Comparison of ENCODE assay signal across 19 cellular contexts in genomic region chr2:62343636-62344349, GRCh38.
DNase-seq lines count a peak whose midpoint lies in the region; ATAC-seq, FAIRE-seq and TF ChIP-seq lines count a peak whose summit lies in the region.
"Had no signal": no experiment of that assay in that cellular context is flagged by ENCODE, and none has a peak within 500 bp of the region (broad histone marks: within the 10 kb centered on the region; RNA-seq: fewer than 3 reads in every experiment).

No MANE protein-coding gene starts in this region.

- H4K20me1 ChIP-seq in BLaER1 treated with 17β-estradiol and CSF1 and Interleukin-3, amounts not matched to agents 10 nM and 100 nM: no peaks in the 10 kb centered on the region
- H4K20me1 ChIP-seq in smooth muscle cell (ENCODE audit: low read depth): no peaks in the 10 kb centered on the region

- no peak overlapping the region for H2AFZ ChIP-seq in smooth muscle cell (ENCODE audit: low read depth)

- TF ChIP-seq POLR2A in GM12892 (IDR thresholded peaks at IDR 0.05; ENCODE audit: low read depth, low read length): no peak

- no peak for ATAC-seq in activated CD8-positive, alpha-beta T cell treated with anti-CD3 and anti-CD28 coated beads, Interleukin-2, amount 10 ng/mL, durations not matched to agents 7 days and 5 days
- ATAC-seq: T-cell had no signal

- DNase-seq in GM12892 (ENCODE audit: insufficient read length) (no peak), NCI-H345 treated with DMSO at 0.1 percent for 48 hours (lab: John Stamatoyannopoulos, UW; ENCODE audit: unreplicated experiment) (peak; percentile 11), epithelial cell of proximal tubule (ENCODE audit: low read depth) (peak; percentile 42), smooth muscle cell (lab: John Stamatoyannopoulos, UW; ENCODE audit: unreplicated experiment) (no peak), 8988T (no peak), iPS-NIHi11 (ENCODE audit: low spot score) (no peak)
- DNase-seq in activated CD8-positive, alpha-beta T cell treated with anti-CD3 and anti-CD28 coated beads, Interleukin-2, amount 10 ng/mL, durations not matched to agents 7 days and 5 days: no peak
- DNase-seq: activated CD4-positive, alpha-beta T cell treated with anti-CD3 and anti-CD28 coated beads, Interleukin-2, amount 50 U/mL, for 4 hours; activated naive CD4-positive, alpha-beta T cell treated with Interleukin-2 at 50 U/mL for 16 hours; amygdala; CD4-positive, alpha-beta memory T cell; foreskin melanocyte; islet precursor cell; NCI-H1930; SIG-M5; T-cell; upper lobe of left lung had no signal

- no peaks in the 10 kb centered on the region for H3K9me3 Mint-ChIP-seq in activated CD8-positive, alpha-beta T cell treated with anti-CD3 and anti-CD28 coated beads, Interleukin-2, amount 10 ng/mL, durations not matched to agents 7 days and 5 days (ENCODE audit: insufficient read depth)
- H3K9me3 Mint-ChIP-seq: T-cell had no signal

- no peaks in the 10 kb centered on the region for H3K36me3 ChIP-seq in BLaER1 treated with 17β-estradiol and CSF1 and Interleukin-3, amounts not matched to agents 10 nM and 100 nM
- H3K36me3 ChIP-seq in smooth muscle cell (ENCODE audit: low read depth): no peaks in the 10 kb centered on the region
- H3K36me3 ChIP-seq: upper lobe of left lung had no signal

- no peak overlapping the region for H3K9ac ChIP-seq in BLaER1 treated with 17β-estradiol and CSF1 and Interleukin-3, amounts not matched to agents 10 nM and 100 nM
- H3K9ac ChIP-seq in smooth muscle cell (ENCODE audit: low read depth): no peak overlapping the region

- CTCF ChIA-PET in activated CD8-positive, alpha-beta T cell treated with anti-CD3 and anti-CD28 coated beads, Interleukin-2, amount 10 ng/mL, durations not matched to agents 7 days and 5 days (lab: Charles Lee): no interaction called here

- peaks cover 10% of the 10 kb centered on the region for H3F3A ChIP-seq in smooth muscle cell (ENCODE audit: low read depth)

- no peak overlapping the region for H3K4me3 Mint-ChIP-seq in activated CD8-positive, alpha-beta T cell treated with anti-CD3 and anti-CD28 coated beads, Interleukin-2, amount 10 ng/mL, durations not matched to agents 7 days and 5 days
- H3K4me3 Mint-ChIP-seq: CD4-positive, alpha-beta memory T cell; T-cell had no signal

- no peaks in the 10 kb centered on the region for H3K27me3 ChIP-seq in BLaER1 treated with 17β-estradiol and CSF1 and Interleukin-3, amounts not matched to agents 10 nM and 100 nM
- no peaks in the 10 kb centered on the region for H3K27me3 ChIP-seq in smooth muscle cell (ENCODE audit: low read depth)
- H3K27me3 ChIP-seq: upper lobe of left lung had no signal

- no peak for TF ChIP-seq CTCF in epithelial cell of proximal tubule (conservative IDR thresholded peaks at IDR 0.05; ENCODE audit: low read depth, low read length)
- no peak for TF ChIP-seq CTCF in smooth muscle cell (IDR thresholded peaks at IDR 0.05; ENCODE audit: borderline replicate concordance, insufficient read depth, poor library complexity, severe bottlenecking)

- no peaks in the 10 kb centered on the region for H3K79me2 ChIP-seq in smooth muscle cell (ENCODE audit: low read depth)

- POLR2A ChIA-PET in activated CD8-positive, alpha-beta T cell treated with anti-CD3 and anti-CD28 coated beads, Interleukin-2, amount 10 ng/mL, durations not matched to agents 7 days and 5 days (lab: Charles Lee): no interaction called here

- peak; percentile 5 for FAIRE-seq in GM12892 (lab: Jason Lieb, UNC)

- H3K4me1 Mint-ChIP-seq in activated CD8-positive, alpha-beta T cell treated with anti-CD3 and anti-CD28 coated beads, Interleukin-2, amount 10 ng/mL, durations not matched to agents 7 days and 5 days (ENCODE audit: low read depth): peaks cover 3% of the 10 kb centered on the region
- H3K4me1 Mint-ChIP-seq: CD4-positive, alpha-beta memory T cell; T-cell had no signal

- no peak overlapping the region for H3K27ac ChIP-seq in BLaER1 treated with 17β-estradiol and CSF1 and Interleukin-3, amounts not matched to agents 10 nM and 100 nM
- H3K27ac ChIP-seq in smooth muscle cell (ENCODE audit: low read depth): no peak overlapping the region
- H3K27ac ChIP-seq: upper lobe of left lung had no signal

- peak overlapping the region in 7 of 11 experiments; percentile 2 to 44 (median 27); a peak in 10 of 22 replicates for H3K4me2 ChIP-seq in BLaER1 treated with 17β-estradiol and CSF1 and Interleukin-3, amounts not matched to agents 10 nM and 100 nM
- H3K4me2 ChIP-seq in smooth muscle cell: no peak overlapping the region

- WGBS in smooth muscle cell (ENCODE audit: low lambda C conversion rate): 92% methylated on average over 5 of the region's 5 CpGs

- H3K4me3 ChIP-seq in BLaER1 treated with 17β-estradiol and CSF1 and Interleukin-3, amounts not matched to agents 10 nM and 100 nM: no peak overlapping the region
- H3K4me3 ChIP-seq in epithelial cell of proximal tubule (ENCODE audit: low read depth, low read length): no peak overlapping the region
- H3K4me3 ChIP-seq in smooth muscle cell: no peak overlapping the region
- H3K4me3 ChIP-seq: lung, upper lobe of left lung had no signal

- H3K27me3 Mint-ChIP-seq in activated CD8-positive, alpha-beta T cell treated with anti-CD3 and anti-CD28 coated beads, Interleukin-2, amount 10 ng/mL, durations not matched to agents 7 days and 5 days (ENCODE audit: low read depth): no peaks in the 10 kb centered on the region
- H3K27me3 Mint-ChIP-seq: CD4-positive, alpha-beta memory T cell; T-cell had no signal

- no peak overlapping the region for H3K27ac Mint-ChIP-seq in activated CD8-positive, alpha-beta T cell treated with anti-CD3 and anti-CD28 coated beads, Interleukin-2, amount 10 ng/mL, durations not matched to agents 7 days and 5 days
- H3K27ac Mint-ChIP-seq: CD4-positive, alpha-beta memory T cell; T-cell had no signal

- H3K9me3 ChIP-seq in BLaER1 treated with 17β-estradiol and CSF1 and Interleukin-3, amounts not matched to agents 10 nM and 100 nM (replicated peaks in 1 of 11): peaks cover 0 to 4% (median 0%) of the 10 kb centered on the region in 11 experiments; a peak in 1 of 22 replicates
- H3K9me3 ChIP-seq in smooth muscle cell (replicated peaks; ENCODE audit: low read depth): no peaks in the 10 kb centered on the region
- H3K9me3 ChIP-seq: upper lobe of left lung had no signal

- H3K4me1 ChIP-seq in BLaER1 treated with 17β-estradiol and CSF1 and Interleukin-3, amounts not matched to agents 10 nM and 100 nM: peaks cover 0 to 29% (median 19%) of the 10 kb centered on the region in 10 experiments; a peak in 14 of 20 replicates
- no peaks in the 10 kb centered on the region for H3K4me1 ChIP-seq in smooth muscle cell (ENCODE audit: low read depth)
- H3K4me1 ChIP-seq: upper lobe of left lung had no signal

- H3K36me3 Mint-ChIP-seq in activated CD8-positive, alpha-beta T cell treated with anti-CD3 and anti-CD28 coated beads, Interleukin-2, amount 10 ng/mL, durations not matched to agents 7 days and 5 days (ENCODE audit: low read depth): no peaks in the 10 kb centered on the region
- H3K36me3 Mint-ChIP-seq: T-cell had no signal

Comparison
In these comparisons a context has a peak if more than half of its experiments do, and no peak if none do; other contexts are left out.
1. DNase-seq: peak in NCI-H345 treated with DMSO at 0.1 percent for 48 hours (single experiment) and epithelial cell of proximal tubule (single experiment); none in GM12892 (single experiment), activated CD8-positive, alpha-beta T cell treated with anti-CD3 and anti-CD28 coated beads, Interleukin-2, amount 10 ng/mL, durations not matched to agents 7 days and 5 days (single experiment), smooth muscle cell (single experiment), 8988T (single experiment) and iPS-NIHi11 (single experiment).